24 cellular contexts compared by ENCODE assay signal in genomic region chr1:203343956-203344355, GRCh38. TPM values are rescaled to one million over a fixed set of nuclear protein-coding genes. Genes with fewer than 3 reads are reported as not detected.
"Had no signal": no experiment of that assay in that cellular context is flagged by ENCODE, and none has a peak within 500 bp of the region (broad histone marks: within the 10 kb centered on the region; RNA-seq: fewer than 3 reads in every experiment).

No MANE protein-coding gene starts in this region.

- H3K27ac Mint-ChIP-seq: activated CD4-positive, alpha-beta memory T cell treated with anti-CD3 and anti-CD28 coated beads, Interleukin-2, amount 10 ng/mL, durations not matched to agents 7 days and 5 days; activated CD4-positive, alpha-beta T cell treated with anti-CD3 and anti-CD28 coated beads, Interleukin-2, amount 10 ng/mL, durations not matched to agents 7 days and 5 days; activated naive CD8-positive, alpha-beta T cell; activated T-cell treated with anti-CD3 and anti-CD28 coated beads, Interleukin-2, amount 50 U/mL, for 24 hours; activated T-cell treated with anti-CD3 and anti-CD28 coated beads, Interleukin-2, amount 50 U/mL, for 72 hours; WTC11 had no signal

- H3K9me3 Mint-ChIP-seq: activated CD4-positive, alpha-beta memory T cell treated with anti-CD3 and anti-CD28 coated beads, Interleukin-2, amount 10 ng/mL, durations not matched to agents 7 days and 5 days; activated CD4-positive, alpha-beta T cell treated with anti-CD3 and anti-CD28 coated beads, Interleukin-2, amount 10 ng/mL, durations not matched to agents 7 days and 5 days; activated T-cell treated with anti-CD3 and anti-CD28 coated beads, Interleukin-2, amount 50 U/mL, for 24 hours; activated T-cell treated with anti-CD3 and anti-CD28 coated beads, Interleukin-2, amount 50 U/mL, for 72 hours had no signal

- H3K27ac ChIP-seq: body of pancreas, epithelial cell of prostate had no signal

- H3K27me3 ChIP-seq: body of pancreas, gastroesophageal sphincter had no signal

- ATAC-seq: activated T-cell treated with anti-CD3 and anti-CD28 coated beads, Interleukin-2, amount 50 U/mL, for 72 hours; body of pancreas; gastroesophageal sphincter; WTC11 had no signal

- H3K36me3 ChIP-seq: esophagus squamous epithelium, gastroesophageal sphincter had no signal

- DNase-seq: activated CD4-positive, alpha-beta memory T cell treated with anti-CD3 and anti-CD28 coated beads, Interleukin-2, amount 10 ng/mL, durations not matched to agents 7 days and 5 days; activated CD4-positive, alpha-beta T cell treated with anti-CD3 and anti-CD28 coated beads for 1 hour; activated CD4-positive, alpha-beta T cell treated with anti-CD3 and anti-CD28 coated beads for 4 hours; activated CD4-positive, alpha-beta T cell treated with anti-CD3 and anti-CD28 coated beads, Interleukin-2, amount 10 ng/mL, durations not matched to agents 7 days and 5 days; activated CD4-positive, alpha-beta T cell treated with anti-CD3 and anti-CD28 coated beads, Interleukin-2, amount 50 U/mL, for 4 hours; activated CD8-positive, alpha-beta memory T cell treated with anti-CD3 and anti-CD28 coated beads, Interleukin-2, amount 50 U/mL, for 48 hours; activated gamma-delta T cell; activated naive CD4-positive, alpha-beta T cell; activated naive CD4-positive, alpha-beta T cell treated with anti-CD3 and anti-CD28 coated beads, Interleukin-2, amount 50 U/mL, for 16 hours; activated T-cell treated with anti-CD3 and anti-CD28 coated beads for 4 hours; activated T-cell treated with anti-CD3 and anti-CD28 coated beads, Interleukin-2, amount 50 U/mL, for 24 hours; activated T-cell treated with anti-CD3 and anti-CD28 coated beads, Interleukin-2, amount 50 U/mL, for 72 hours; amniotic stem cell; anterior cingulate cortex; body of pancreas; caudate nucleus; effector CD8-positive, alpha-beta T cell; esophagus squamous epithelium; foreskin melanocyte; T-helper 2 cell had no signal

- H3K4me3 Mint-ChIP-seq: activated CD4-positive, alpha-beta memory T cell treated with anti-CD3 and anti-CD28 coated beads, Interleukin-2, amount 10 ng/mL, durations not matched to agents 7 days and 5 days; activated CD4-positive, alpha-beta T cell treated with anti-CD3 and anti-CD28 coated beads, Interleukin-2, amount 10 ng/mL, durations not matched to agents 7 days and 5 days; activated naive CD8-positive, alpha-beta T cell; activated T-cell treated with anti-CD3 and anti-CD28 coated beads, Interleukin-2, amount 50 U/mL, for 24 hours; activated T-cell treated with anti-CD3 and anti-CD28 coated beads, Interleukin-2, amount 50 U/mL, for 72 hours; WTC11 had no signal

- H3K4me3 ChIP-seq: body of pancreas, esophagus squamous epithelium, gastroesophageal sphincter had no signal

- H3K36me3 Mint-ChIP-seq: activated naive CD8-positive, alpha-beta T cell; WTC11 had no signal

- H3K9me3 ChIP-seq: body of pancreas, esophagus squamous epithelium, gastroesophageal sphincter had no signal

RNA-seq across cellular contexts. Expression of gene FMOD, which starts 7.0 kb away (rescaled TPM):
- total RNA-seq: activated CD4-positive, alpha-beta T cell treated with anti-CD3 and anti-CD28 coated beads, Interleukin-2, amount 10 ng/mL, durations not matched to agents 7 days and 5 days had no signal
